Comparison of ENCODE assay signal across 8 cellular contexts in the genomic region with DNA sequence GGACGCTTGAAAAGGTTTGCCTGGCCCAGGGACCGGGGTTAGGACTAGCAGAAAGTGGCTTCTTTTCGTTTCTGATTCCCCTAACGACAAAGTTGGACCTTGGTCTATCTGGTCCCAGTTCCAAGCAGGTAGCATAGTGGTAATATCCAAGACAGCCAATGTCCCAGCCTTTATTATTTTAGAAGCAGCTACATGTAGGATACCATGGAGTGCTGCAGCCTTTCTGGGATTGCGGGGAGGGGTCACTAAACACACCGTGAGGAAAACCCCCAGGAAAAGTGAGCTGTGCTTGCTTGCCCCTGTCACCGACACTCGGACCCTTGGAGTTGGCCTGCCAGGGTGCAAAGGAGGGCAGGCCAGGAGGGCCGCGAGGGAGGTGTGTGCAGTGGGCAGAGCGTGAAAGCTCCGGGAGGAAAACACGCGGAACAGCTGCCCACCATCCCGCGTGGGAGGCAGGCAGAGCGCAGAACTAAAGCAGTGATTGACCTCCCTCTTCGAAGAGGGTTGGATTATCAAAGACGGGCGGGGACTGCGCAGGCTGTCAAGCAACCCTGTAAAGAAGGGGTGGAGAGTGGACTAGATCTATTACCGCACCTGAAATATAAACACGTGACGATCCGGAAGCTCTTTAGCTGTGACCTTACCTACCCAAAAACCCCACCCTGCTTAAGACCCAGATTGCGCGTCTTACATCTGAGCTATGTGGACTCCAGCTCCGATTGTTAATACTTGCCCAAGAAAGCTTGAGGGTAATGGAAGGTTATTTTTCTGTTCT. TPM values are rescaled to one million over a fixed set of nuclear protein-coding genes. Genes with fewer than 3 reads are reported as not detected.
DNase-seq lines count a peak whose midpoint lies in the region; ATAC-seq lines count a peak whose summit lies in the region.

No MANE protein-coding gene starts in this region.

- peak; percentile 54 for DNase-seq in NCI-H2227 (lab: John Stamatoyannopoulos, UW; ENCODE audit: unreplicated experiment)
- no peak for DNase-seq in NCI-H2227 treated with DMSO at 0.1 percent for 48 hours (lab: John Stamatoyannopoulos, UW)
- peak; percentile 83 for DNase-seq in NCI-H2171 treated with DMSO at 0.1 percent for 48 hours (lab: John Stamatoyannopoulos, UW)
- peak; percentile 61 for DNase-seq in activated CD4-positive, alpha-beta memory T cell treated with anti-CD3 and anti-CD28 coated beads for 36 hours
- DNase-seq in superior temporal gyrus (ENCODE audit: extremely low spot score) = peak; percentile 44

- H3K4me1 Mint-ChIP-seq in activated CD4-positive, alpha-beta memory T cell treated with anti-CD3 and anti-CD28 coated beads for 36 hours (ENCODE audit: low read depth) = peaks cover 56% of the 10 kb centered on the region

- peak overlapping the region; percentile 90 for H3K4me3 ChIP-seq in endocrine pancreas (ENCODE audit: control insufficient read depth, insufficient read depth, low read length)
- peak overlapping the region; percentile 72 for H3K4me3 ChIP-seq in mononuclear cell (ENCODE audit: low read length)

- peak overlapping the region; percentile 77 for H3K9ac ChIP-seq in endocrine pancreas (ENCODE audit: control insufficient read depth, insufficient read depth, low read length)

- peak overlapping the region; percentile 84 for H3K4me3 Mint-ChIP-seq in activated CD4-positive, alpha-beta memory T cell treated with anti-CD3 and anti-CD28 coated beads for 36 hours

- peak overlapping the region; percentile 40 for H3K27ac Mint-ChIP-seq in activated CD4-positive, alpha-beta memory T cell treated with anti-CD3 and anti-CD28 coated beads for 36 hours

- H3K27me3 ChIP-seq in endocrine pancreas (ENCODE audit: control insufficient read depth, insufficient read depth, low read length) (no peaks in the 10 kb centered on the region), mononuclear cell (ENCODE audit: insufficient read depth, low read length) (no peaks in the 10 kb centered on the region)

- POLR2A ChIA-PET in activated CD4-positive, alpha-beta memory T cell treated with anti-CD3 and anti-CD28 coated beads for 36 hours (lab: Charles Lee) = interaction anchor here (1.3 kb wide), 2 partner anchors 60 to 74 kb away, joined by 3 to 6 read pairs; no protein-coding TSS in a partner anchor

- H3K4me1 ChIP-seq in endocrine pancreas (ENCODE audit: control insufficient read depth, insufficient read depth, low read length) (peaks cover 28% of the 10 kb centered on the region), mononuclear cell (ENCODE audit: insufficient read depth, low read length) (peaks cover 24% of the 10 kb centered on the region)

- CTCF ChIA-PET in activated CD4-positive, alpha-beta memory T cell treated with anti-CD3 and anti-CD28 coated beads for 36 hours (lab: Charles Lee) = interaction anchor here (1.1 to 3.1 kb wide), 5 partner anchors 26 to 75 kb away, joined by 3 to 9 read pairs (median 5); no protein-coding TSS in a partner anchor

- H3K9me3 ChIP-seq in endocrine pancreas (ENCODE audit: control insufficient read depth, low read length) (no peaks in the 10 kb centered on the region), mononuclear cell (ENCODE audit: low read depth, low read length) (peaks cover 2% of the 10 kb centered on the region)

- peaks cover 7% of the 10 kb centered on the region for H3K36me3 Mint-ChIP-seq in activated CD4-positive, alpha-beta memory T cell treated with anti-CD3 and anti-CD28 coated beads for 36 hours

- H3K36me3 ChIP-seq in endocrine pancreas (ENCODE audit: control insufficient read depth, insufficient read depth, low read length) = no peaks in the 10 kb centered on the region

- intact Hi-C loops in activated CD4-positive, alpha-beta memory T cell treated with anti-CD3 and anti-CD28 coated beads for 36 hours (cut with micrococcal nuclease) = loop anchor here (1.0 to 5.0 kb wide), 6 partner anchors 29 to 335 kb away; no protein-coding TSS in a partner anchor

- ATAC-seq in HG02798 (IDR thresholded peaks at IDR 0.05; ENCODE audit: poor library complexity, unreplicated experiment) = peak; percentile 37

- no peaks in the 10 kb centered on the region for H3K27me3 Mint-ChIP-seq in activated CD4-positive, alpha-beta memory T cell treated with anti-CD3 and anti-CD28 coated beads for 36 hours

- peaks cover 6% of the 10 kb centered on the region for H3K9me3 Mint-ChIP-seq in activated CD4-positive, alpha-beta memory T cell treated with anti-CD3 and anti-CD28 coated beads for 36 hours

RNA-seq across cellular contexts. Expression of gene MAP4K3, which starts 0.6 kb away (rescaled TPM):
- total RNA-seq in activated CD4-positive, alpha-beta memory T cell treated with anti-CD3 and anti-CD28 coated beads for 36 hours = 10 to 100 TPM in 1 of 2 experiments, 1 to 10 TPM in 1; 9.9 to 10.1 TPM
- 36.8 TPM for total RNA-seq in mononuclear cell
